Comparison of ENCODE assay signal across 20 cellular contexts in genomic region chrX:47704736-47705135, GRCh38.
"Had no signal": no experiment of that assay in that cellular context is flagged by ENCODE, and none has a peak within 500 bp of the region (broad histone marks: within the 10 kb centered on the region; RNA-seq: fewer than 3 reads in every experiment).

No MANE protein-coding gene starts in this region.

- DNase-seq: IMR-90, Karpas-422, KG1, MM.1S, MV-4-11, NCI-H1048, NCI-H1105, NCI-H1417, NCI-H1436 treated with DMSO at 0.1 percent for 48 hours, NCI-H1694, NCI-H187 treated with DMSO at 0.1 percent for 48 hours, NCI-H2029 treated with DMSO at 0.1 percent for 48 hours, NCI-H2227 treated with DMSO at 0.1 percent for 48 hours, NCI-H524, NCI-H526 treated with DMSO at 0.1 percent for 48 hours, NCI-H748 treated with DMSO at 0.1 percent for 48 hours, PC-3, SHP77, SK-N-SH had no signal

- FAIRE-seq: HepG2 had no signal
